14 cellular contexts compared by ENCODE assay signal in the genomic region with DNA sequence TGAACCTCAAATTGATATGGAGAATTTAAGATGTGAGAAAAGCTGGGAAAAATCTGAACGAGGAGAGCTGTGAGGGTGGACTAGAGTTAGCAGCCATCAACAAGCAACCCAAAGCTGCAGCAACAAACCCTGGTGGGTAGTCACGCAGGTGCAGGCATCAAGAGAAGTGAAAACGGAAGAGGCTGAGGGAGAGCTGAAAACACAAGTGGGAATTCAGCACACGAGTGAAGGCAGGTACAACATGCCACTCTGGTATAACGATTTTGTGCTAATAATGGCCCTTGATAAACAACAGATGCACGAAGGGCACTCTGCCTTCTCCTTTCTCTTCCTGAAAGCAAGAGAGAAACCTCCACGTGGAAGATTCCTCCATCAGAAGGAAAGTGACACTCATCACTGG. TPM values are rescaled to one million over a fixed set of nuclear protein-coding genes. Genes with fewer than 3 reads are reported as not detected.
DNase-seq lines count a peak whose midpoint lies in the region; ATAC-seq, FAIRE-seq and TF ChIP-seq lines count a peak whose summit lies in the region.
"Had no signal": no experiment of that assay in that cellular context is flagged by ENCODE, and none has a peak within 500 bp of the region (broad histone marks: within the 10 kb centered on the region; RNA-seq: fewer than 3 reads in every experiment).

No MANE protein-coding gene starts in this region.

- WGBS in ovary, 3 donors, result 61 to 65% (median 61%) methylated on average over 7 of the region's 7 CpGs

- ATAC-seq in GM19463 (IDR thresholded peaks at IDR 0.05; ENCODE audit: unreplicated experiment), result peak; percentile 47
- peak; percentile 65 for ATAC-seq in HG02973 (IDR thresholded peaks at IDR 0.05; ENCODE audit: unreplicated experiment)
- no peak for ATAC-seq in GM21723 (IDR thresholded peaks at IDR 0.05; ENCODE audit: unreplicated experiment)

- TF ChIP-seq EP300 in ovary (IDR thresholded peaks at IDR 0.05), result no peak

- peak overlapping the region; percentile 73 for H3K4me2 ChIP-seq in OCI-LY7 (ENCODE audit: low read length)
- H3K4me2 ChIP-seq: SK-N-SH had no signal

- H3K4me3 ChIP-seq in OCI-LY7 (ENCODE audit: low read depth, low read length, poor library complexity, severe bottlenecking), result peak overlapping the region; percentile 49
- H3K4me3 ChIP-seq in ovary, result no peak overlapping the region

- H3K9me2 ChIP-seq in OCI-LY7 (ENCODE audit: insufficient read depth, low read length), result no peaks in the 10 kb centered on the region
- H3K9me2 ChIP-seq: SK-N-SH had no signal

- H3K36me3 ChIP-seq in OCI-LY7 (ENCODE audit: insufficient read depth, low read length) (peaks cover 12% of the 10 kb centered on the region), ovary (no peaks in the 10 kb centered on the region)

- DNase-seq in GM12891 (ENCODE audit: insufficient read length, low spot score) (no peak), OCI-LY7 (ENCODE audit: low spot score) (peak; percentile 94), GOT3 (lab: John Stamatoyannopoulos, UW) (no peak), ovary (no peak)
- DNase-seq in activated naive CD4-positive, alpha-beta T cell (lab: John Stamatoyannopoulos, UW), result no peak
- DNase-seq: islet precursor cell, NCI-H510A, SK-N-SH had no signal

- no peaks in the 10 kb centered on the region for H3K79me2 ChIP-seq in OCI-LY7 (ENCODE audit: insufficient read depth, low read depth, low read length)

- H3K27ac ChIP-seq in OCI-LY7 (ENCODE audit: low read depth, low read length, poor library complexity, severe bottlenecking) (peak overlapping the region; percentile 100), ovary (no peak overlapping the region)
- H3K27ac ChIP-seq: C4-2B had no signal

- BruUV-seq in OCI-LY7 (replicated peaks; lab: Mats Ljungman, UMichigan), result no TSS peak

- H2AFZ ChIP-seq in OCI-LY7 (ENCODE audit: low read length), result peak overlapping the region; percentile 44; the same call in 1 of the 2 replicates

- TF ChIP-seq CTCF in OCI-LY7 (conservative IDR thresholded peaks at IDR 0.05; ENCODE audit: low read length) (no peak), ovary (IDR thresholded peaks at IDR 0.05) (no peak)

- intact Hi-C loops in OCI-LY7 (cut with micrococcal nuclease; ENCODE audit: unreplicated experiment), result loop anchor here (5.0 kb wide), 1 partner anchor 75 kb away; no protein-coding TSS in a partner anchor
- intact Hi-C loops in ovary (cut with DNase I), result loop anchor here in 1 of 4 donors (10.0 kb wide), 1 partner anchor 133 kb away; no protein-coding TSS in a partner anchor

- peak; percentile 91 for FAIRE-seq in GM12891 (lab: Jason Lieb, UNC)
- FAIRE-seq: colon had no signal

- H4K20me1 ChIP-seq in OCI-LY7 (ENCODE audit: insufficient read depth, low read length), result no peaks in the 10 kb centered on the region

- no peaks in the 10 kb centered on the region for H3K9me3 ChIP-seq in OCI-LY7 (ENCODE audit: low read length)
- H3K9me3 ChIP-seq in ovary, result no peaks in the 10 kb centered on the region
- H3K9me3 ChIP-seq: SK-N-SH had no signal

- no peaks in the 10 kb centered on the region for H3K27me3 ChIP-seq in ovary

- POLR2A ChIA-PET in OCI-LY7 (lab: Charles Lee), result interaction anchor here (0.5 to 12.5 kb wide), 9 partner anchors 11 to 46 kb away, joined by 3 to 235 read pairs (median 9); no protein-coding TSS in a partner anchor

- TF ChIP-seq POLR2A in GM12891 (IDR thresholded peaks at IDR 0.05; ENCODE audit: low read depth, low read length) (no peak), ovary (IDR thresholded peaks at IDR 0.05) (no peak)

- peaks cover 97% of the 10 kb centered on the region for H3K4me1 ChIP-seq in OCI-LY7 (ENCODE audit: insufficient read depth, low read length, poor library complexity, severe bottlenecking)
- no peaks in the 10 kb centered on the region for H3K4me1 ChIP-seq in ovary (ENCODE audit: insufficient read depth)

- CTCF ChIA-PET in OCI-LY7 (lab: Charles Lee; ENCODE audit: unreplicated experiment), result interaction anchor here (1.9 kb wide), 1 partner anchor 32 kb away, joined by 9 read pairs; no protein-coding TSS in a partner anchor

TF ChIP-seq in GM12891, 5 proteins besides CTCF, POLR2A, EP300 and RAD21:
- TF ChIP-seq POLR2AphosphoS5 (IDR thresholded peaks at IDR 0.05; ENCODE audit: low read depth, low read length) (no peak), TAF1 (IDR thresholded peaks at IDR 0.05; ENCODE audit: low read depth, low read length) (no peak), POU2F2 (IDR thresholded peaks at IDR 0.05; ENCODE audit: low read depth, low read length) (no peak), SPI1 (IDR thresholded peaks at IDR 0.05; ENCODE audit: low read depth, low read length) (peak; percentile 62), PAX5 (IDR thresholded peaks at IDR 0.05; ENCODE audit: insufficient read depth, low read length, severe bottlenecking) (no peak)

RNA-seq across cellular contexts. Expression of gene TCL1B, which starts 11.5 kb away (rescaled TPM):
- not detected for polyA plus RNA-seq in GM12891 (2012; ENCODE audit: low read depth, missing spikeins)
- total RNA-seq in OCI-LY7 (2014; rRNA removed; shearing (Covaris generic)), result 75.2 and 83.2 TPM in 2 replicates
- 5.6 and 5.7 TPM in 2 replicates for total RNA-seq in OCI-LY7 (2022)
- not detected for total RNA-seq in ovary
- under 1 TPM in 1 of 2 donors, not detected in 1; 0.07 TPM for polyA plus RNA-seq in ovary
- total RNA-seq: fibroblast of villous mesenchyme had no signal
- polyA plus RNA-seq: SK-N-SH had no signal

RNA-seq across cellular contexts. Expression of gene TCL1A, which starts 16.2 kb away (rescaled TPM):
- polyA plus RNA-seq in GM12891 (2012; ENCODE audit: low read depth, missing spikeins), result 49.0 TPM
- total RNA-seq in OCI-LY7 (2014; rRNA removed; shearing (Covaris generic)), result 1,441 and 1,586 TPM in 2 replicates
- total RNA-seq in OCI-LY7 (2022) (574 and 673 TPM in 2 replicates), ovary (not detected)
- under 1 TPM; 0.13 to 0.70 TPM for polyA plus RNA-seq in ovary
- total RNA-seq: fibroblast of villous mesenchyme had no signal
- polyA plus RNA-seq: SK-N-SH had no signal

Comparison
In these comparisons a context has a peak if more than half of its experiments do, and no peak if none do; other contexts are left out.
1. RNA of gene TCL1B, which starts 11.5 kb away (total RNA-seq): 5.6 to 83.2 TPM in OCI-LY7; not detected in ovary; every median in the first group is over 4 times any median in the second.
2. RNA of gene TCL1A, which starts 16.2 kb away (total RNA-seq): 574 to 1,586 TPM in OCI-LY7; not detected in ovary; every median in the first group is over 100 times any median in the second.